Comparison of ENCODE assay signal across 9 cellular contexts in the genomic region with DNA sequence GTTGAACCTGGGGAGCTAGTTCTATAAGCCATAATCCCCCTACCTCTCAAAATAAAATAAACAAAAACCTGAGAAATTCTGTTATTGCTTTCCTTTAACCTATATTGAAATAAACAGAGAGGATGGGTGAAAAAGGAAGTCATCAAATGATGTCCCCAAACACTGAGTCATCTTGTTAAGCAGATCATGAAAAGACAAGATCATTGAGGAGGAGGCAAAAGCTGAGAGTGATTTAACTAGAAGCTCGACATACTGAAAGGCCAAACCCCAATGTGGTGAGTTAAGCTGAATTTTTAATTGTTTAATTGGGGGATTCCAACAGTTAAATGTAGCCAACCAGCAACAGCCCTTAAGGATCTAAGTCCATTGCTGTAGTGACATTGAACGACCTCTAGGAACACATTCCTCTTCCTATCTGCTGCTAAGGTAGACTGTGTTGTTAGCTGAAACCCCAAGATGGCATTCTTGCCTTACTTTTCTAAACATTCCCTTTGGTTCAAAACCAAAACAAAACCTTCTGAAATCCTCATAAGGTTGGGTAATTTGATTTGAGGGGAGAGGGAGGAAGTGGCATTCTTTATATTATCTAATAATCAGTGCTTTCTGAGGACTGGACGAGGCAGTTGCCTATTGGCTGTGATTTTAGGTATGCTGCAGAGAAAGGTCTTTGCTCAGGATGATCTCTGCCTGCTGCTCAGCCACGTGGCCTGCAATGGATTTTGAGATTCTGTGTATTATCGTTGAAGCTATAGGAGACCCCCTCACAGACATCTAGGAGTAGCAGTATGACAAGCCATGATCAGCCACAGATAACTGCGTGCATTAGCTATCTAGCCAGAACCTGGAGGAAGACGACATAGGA.
A peak's percentile ranks its signal among the peaks of the same experiment; 100 is the strongest.
DNase-seq lines count a peak whose midpoint lies in the region; ATAC-seq, FAIRE-seq and TF ChIP-seq lines count a peak whose summit lies in the region.
"Had no signal": no experiment of that assay in that cellular context is flagged by ENCODE, and none has a peak within 500 bp of the region (broad histone marks: within the 10 kb centered on the region; RNA-seq: fewer than 3 reads in every experiment).

No MANE protein-coding gene starts in this region.

- no peaks in the 10 kb centered on the region for H3K36me3 Mint-ChIP-seq in neural crest cell (ENCODE audit: low read depth)

- no peak overlapping the region for H3K4me3 Mint-ChIP-seq in neural crest cell

- no peaks in the 10 kb centered on the region for H3K36me3 ChIP-seq in bronchial epithelial cell (ENCODE audit: control insufficient read depth, insufficient read depth, low read length)

- no peak overlapping the region for H3K27ac Mint-ChIP-seq in neural crest cell (ENCODE audit: unreplicated experiment)

- H3K27me3 Mint-ChIP-seq in neural crest cell (ENCODE audit: low read depth) = peaks cover 7% of the 10 kb centered on the region

- ATAC-seq in HG03280 (IDR thresholded peaks at IDR 0.05; ENCODE audit: unreplicated experiment) (no peak), HG02870 (IDR thresholded peaks at IDR 0.05; ENCODE audit: unreplicated experiment) (no peak), HG03354 (IDR thresholded peaks at IDR 0.05; ENCODE audit: poor library complexity, severe bottlenecking, unreplicated experiment) (no peak)

- H3K4me3 ChIP-seq in bronchial epithelial cell (ENCODE audit: low read depth, low read length) = no peak overlapping the region

- peaks cover 2% of the 10 kb centered on the region for H3K27me3 ChIP-seq in bronchial epithelial cell (ENCODE audit: control insufficient read depth, insufficient read depth, low read length)

- DNase-seq in NCI-H1694 treated with DMSO at 0.1 percent for 48 hours (lab: John Stamatoyannopoulos, UW) (peak; percentile 0), NCI-H1694 (lab: John Stamatoyannopoulos, UW) (no peak), NCI-H1417 treated with DMSO at 0.1 percent for 48 hours (lab: John Stamatoyannopoulos, UW) (peak; percentile 36), bronchial epithelial cell (ENCODE audit: low read depth) (peak; percentile 42), neural crest cell (ENCODE audit: low read depth, low spot score) (no peak)
- DNase-seq: T-helper 9 cell had no signal

- no peaks in the 10 kb centered on the region for H3K4me1 Mint-ChIP-seq in neural crest cell

- no peaks in the 10 kb centered on the region for H3K9me3 Mint-ChIP-seq in neural crest cell

- FAIRE-seq in bronchial epithelial cell (lab: Jason Lieb, UNC) = no peak

- TF ChIP-seq CTCF in bronchial epithelial cell (IDR thresholded peaks at IDR 0.05; ENCODE audit: insufficient read depth, low read length, severe bottlenecking) = peak; percentile 51
- peak; percentile 55 for TF ChIP-seq CTCF in neural crest cell (conservative IDR thresholded peaks at IDR 0.05)

Comparison
In these comparisons a context has a peak if more than half of its experiments do, and no peak if none do; other contexts are left out.
1. DNase-seq: peak in NCI-H1694 treated with DMSO at 0.1 percent for 48 hours (single experiment), NCI-H1417 treated with DMSO at 0.1 percent for 48 hours (single experiment) and bronchial epithelial cell (single experiment); none in NCI-H1694 (single experiment) and neural crest cell (single experiment).